ENCODE assay signal across 22 cellular contexts in genomic region chr7:98175260-98175604, GRCh38. TPM values are rescaled to one million over a fixed set of nuclear protein-coding genes. Genes with fewer than 3 reads are reported as not detected.
DNase-seq lines count a peak whose midpoint lies in the region; ATAC-seq and TF ChIP-seq lines count a peak whose summit lies in the region.
"Had no signal": no experiment of that assay in that cellular context is flagged by ENCODE, and none has a peak within 500 bp of the region (broad histone marks: within the 10 kb centered on the region; RNA-seq: fewer than 3 reads in every experiment).

No MANE protein-coding gene starts in this region.

- no peaks in the 10 kb centered on the region for H3K9me3 Mint-ChIP-seq in activated naive CD4-positive, alpha-beta T cell treated with anti-CD3 and anti-CD28 coated beads, Interleukin-2, amount 50 U/mL, for 72 hours
- H3K9me3 Mint-ChIP-seq in effector memory CD8-positive, alpha-beta T cell = no peaks in the 10 kb centered on the region
- H3K9me3 Mint-ChIP-seq: CD4-positive, alpha-beta memory T cell; IgD-negative memory B cell had no signal

- no peaks in the 10 kb centered on the region for H3K27me3 ChIP-seq in psoas muscle (ENCODE audit: insufficient read depth in 3 of 3, low read length in 2 of 3)

- no peak overlapping the region for H3K27ac Mint-ChIP-seq in activated naive CD4-positive, alpha-beta T cell treated with anti-CD3 and anti-CD28 coated beads, Interleukin-2, amount 50 U/mL, for 72 hours
- H3K27ac Mint-ChIP-seq in effector memory CD8-positive, alpha-beta T cell = no peak overlapping the region
- H3K27ac Mint-ChIP-seq: CD4-positive, alpha-beta memory T cell; IgD-negative memory B cell had no signal

- 76 to 97% (median 83%) methylated on average over 4 of the region's 4 CpGs for WGBS in psoas muscle, 3 donors

- no peaks in the 10 kb centered on the region for H3K27me3 Mint-ChIP-seq in effector memory CD8-positive, alpha-beta T cell
- H3K27me3 Mint-ChIP-seq: CD4-positive, alpha-beta memory T cell; IgD-negative memory B cell had no signal

- TF ChIP-seq CTCF in C4-2B (conservative IDR thresholded peaks at IDR 0.05) (no peak), psoas muscle (IDR thresholded peaks at IDR 0.05) (no peak)

- intact Hi-C loops in psoas muscle (cut with DNase I) = loop anchor here (5.0 kb wide), 1 partner anchor 107 kb away; the partner anchor contains the start of gene BRI3 (in 2 of the 2)

- no peak for TF ChIP-seq POLR2A in erythroblast (IDR thresholded peaks at IDR 0.05; ENCODE audit: low read length)

- no peaks in the 10 kb centered on the region for H3K4me1 Mint-ChIP-seq in effector memory CD8-positive, alpha-beta T cell (ENCODE audit: low read depth in 2 of 2)
- H3K4me1 Mint-ChIP-seq: CD4-positive, alpha-beta memory T cell; IgD-negative memory B cell had no signal

- no peak for ATAC-seq in psoas muscle
- ATAC-seq in activated naive CD4-positive, alpha-beta T cell treated with anti-CD3 and anti-CD28 coated beads, Interleukin-2, amount 50 U/mL, for 72 hours = no peak
- ATAC-seq in effector memory CD8-positive, alpha-beta T cell (replicated peaks) = no peak
- ATAC-seq: A549 had no signal

- H3K4me3 ChIP-seq in psoas muscle = no peak overlapping the region
- H3K4me3 ChIP-seq: A549, GM23248, HAP-1 had no signal

- DNase-seq in OCI-M1 (lab: John Stamatoyannopoulos, UW) (peak; percentile 69), erythroblast (lab: John Stamatoyannopoulos, UW) (peak; percentile 31 to 78), psoas muscle (no peak), NCI-H2227 treated with DMSO at 0.1 percent for 48 hours (lab: John Stamatoyannopoulos, UW) (no peak)
- DNase-seq in activated naive CD4-positive, alpha-beta T cell treated with anti-CD3 and anti-CD28 coated beads, Interleukin-2, amount 50 U/mL, for 72 hours (ENCODE audit: low spot score in 2 of 2) = no peak
- no peak for DNase-seq in effector memory CD8-positive, alpha-beta T cell
- DNase-seq: Calu3; CD4-positive, alpha-beta memory T cell; GM23248; MM.1S; NCI-H1092 treated with DMSO at 0.1 percent for 48 hours; NCI-H146; NCI-H2029 treated with DMSO at 0.1 percent for 48 hours; NCI-H2171 treated with DMSO at 0.1 percent for 48 hours; NCI-H748 treated with DMSO at 0.1 percent for 48 hours; NK-92 treated with Interleukin-12 subunit alpha and Interleukin-12 subunit beta, amount 100 ng/mL, for 24 hours had no signal

- peaks cover 0 to 6% of the 10 kb centered on the region in 2 donors for H3K36me3 Mint-ChIP-seq in activated naive CD4-positive, alpha-beta T cell treated with anti-CD3 and anti-CD28 coated beads, Interleukin-2, amount 50 U/mL, for 72 hours
- peaks cover 21% of the 10 kb centered on the region for H3K36me3 Mint-ChIP-seq in effector memory CD8-positive, alpha-beta T cell (ENCODE audit: insufficient read depth)

- H3K36me3 ChIP-seq in psoas muscle (ENCODE audit: insufficient read depth in 1 of 2, low read depth in 1 of 2) = peaks cover 4 to 20% of the 10 kb centered on the region in 2 donors

- peaks cover 49% of the 10 kb centered on the region for H3K4me1 ChIP-seq in psoas muscle
- H3K4me1 ChIP-seq: A549, HAP-1 had no signal

- H3K27ac ChIP-seq in C4-2B = peak overlapping the region; percentile 43; the same call in 1 of the 2 replicates
- H3K27ac ChIP-seq in psoas muscle = peak overlapping the region; percentile 69
- H3K27ac ChIP-seq: A549, GM23248 had no signal

- H3K9me3 ChIP-seq in psoas muscle = no peaks in the 10 kb centered on the region
- H3K9me3 ChIP-seq: A549, HAP-1 had no signal

- H3K4me3 Mint-ChIP-seq in effector memory CD8-positive, alpha-beta T cell = no peak overlapping the region
- H3K4me3 Mint-ChIP-seq: CD4-positive, alpha-beta memory T cell; IgD-negative memory B cell had no signal

RNA-seq across cellular contexts. Expression of gene BHLHA15, which starts 36.0 kb away (rescaled TPM):
- total RNA-seq in psoas muscle = not detected
- polyA plus RNA-seq in psoas muscle = not detected
- under 1 TPM in 1 of 2 donors, not detected in 1; 0.66 TPM for total RNA-seq in activated naive CD4-positive, alpha-beta T cell treated with anti-CD3 and anti-CD28 coated beads, Interleukin-2, amount 50 U/mL, for 72 hours
- total RNA-seq: CD4-positive, alpha-beta memory T cell; GM23248; LHCN-M2 had no signal
- polyA plus RNA-seq: BJ; CD4-positive, alpha-beta memory T cell; GM23248 had no signal

Comparison
In these comparisons a context has a peak if more than half of its experiments do, and no peak if none do; other contexts are left out.
1. DNase-seq: peak in OCI-M1 (single experiment) and erythroblast (2 of 2); none in psoas muscle (0 of 2), activated naive CD4-positive, alpha-beta T cell treated with anti-CD3 and anti-CD28 coated beads, Interleukin-2, amount 50 U/mL, for 72 hours (0 of 2), effector memory CD8-positive, alpha-beta T cell (0 of 3) and NCI-H2227 treated with DMSO at 0.1 percent for 48 hours (single experiment).